ENCODE assay signal across 8 cellular contexts in genomic region chr7:82605247-82605864, GRCh38.
DNase-seq lines count a peak whose midpoint lies in the region; ATAC-seq and TF ChIP-seq lines count a peak whose summit lies in the region.

No MANE protein-coding gene starts in this region.

- DNase-seq in AG04449 (ENCODE audit: low read depth, low spot score), result no peak
- peak; percentile 46 for DNase-seq in IMR-90
- peak; percentile 38 for DNase-seq in NT2/D1 (ENCODE audit: low read depth, low spot score)
- DNase-seq in dedifferentiated amniotic fluid mesenchymal stem cell (ENCODE audit: extremely low spot score), result peak; percentile 22
- DNase-seq in posterior vena cava (ENCODE audit: low spot score), result no peak

- BruUV-seq in IMR-90 (replicated peaks; lab: Mats Ljungman, UMichigan), result no TSS peak

- no peak overlapping the region for H3K4me3 ChIP-seq in AG04449 (ENCODE audit: low read depth, low read length)
- H3K4me3 ChIP-seq in IMR-90 (ENCODE audit: insufficient read depth, low read depth, low read length), result no peak overlapping the region
- H3K4me3 ChIP-seq in NT2/D1 (ENCODE audit: insufficient read length, low read depth), result no peak overlapping the region

- H2AK9ac ChIP-seq in IMR-90 (replicated peaks; ENCODE audit: low read depth, low read length, poor library complexity), result no peak overlapping the region

- H4K8ac ChIP-seq in IMR-90 (ENCODE audit: low read depth in 2 of 2, low read length in 2 of 2), result no peak overlapping the region

- dilution Hi-C loops in IMR-90 (cut with HindIII; ENCODE audit: low sequenced_read_pairs, unreplicated experiment), result no loop called here

- H3K4me1 ChIP-seq in IMR-90 (ENCODE audit: control insufficient read depth, insufficient read depth, low read length), result no peaks in the 10 kb centered on the region
- H3K4me1 ChIP-seq in NT2/D1 (ENCODE audit: insufficient read depth, insufficient read length), result no peaks in the 10 kb centered on the region

- no peak overlapping the region for H3K4me3 Mint-ChIP-seq in nephron

- no peaks in the 10 kb centered on the region for H3K36me3 Mint-ChIP-seq in nephron (ENCODE audit: low read depth)

- TF ChIP-seq RAD21 in IMR-90 (IDR thresholded peaks at IDR 0.05; ENCODE audit: low read length), result peak; percentile 81

- no peak overlapping the region for H2BK20ac ChIP-seq in IMR-90 (ENCODE audit: low read depth, low read length)

- no peaks in the 10 kb centered on the region for H3K79me1 ChIP-seq in IMR-90 (ENCODE audit: low read depth in 1 of 2, low read length in 2 of 2)

- H3K9ac ChIP-seq in IMR-90 (ENCODE audit: low read depth, low read length), result no peak overlapping the region
- H3K9ac ChIP-seq in NT2/D1 (ENCODE audit: insufficient read length, low read depth), result no peak overlapping the region

- H3K27ac Mint-ChIP-seq in nephron, result no peak overlapping the region

- H3K9me3 ChIP-seq in IMR-90 (ENCODE audit: control insufficient read depth, insufficient read depth, low read length) (no peaks in the 10 kb centered on the region), NT2/D1 (ENCODE audit: insufficient read depth, low read length) (no peaks in the 10 kb centered on the region)

- H3K18ac ChIP-seq in IMR-90 (ENCODE audit: low read depth, low read length), result no peak overlapping the region

- H2AK5ac ChIP-seq in IMR-90 (ENCODE audit: low read depth, low read length), result no peak overlapping the region

- no peak overlapping the region for H3K27ac ChIP-seq in IMR-90 (ENCODE audit: insufficient read depth, low read length)

- no peak overlapping the region for H2BK15ac ChIP-seq in IMR-90 (ENCODE audit: low read depth, low read length)

- in situ Hi-C loops in IMR-90 (cut with MboI; ENCODE audit: low sequenced_read_pairs), result loop anchor here (5.0 to 10.0 kb wide), 2 partner anchors 119 to 1123 kb away; no protein-coding TSS in a partner anchor

- no peak overlapping the region for H3K4ac ChIP-seq in IMR-90 (ENCODE audit: low read depth, low read length)

- H3K27me3 ChIP-seq in IMR-90 (ENCODE audit: control insufficient read depth, insufficient read depth, low read length) (no peaks in the 10 kb centered on the region), NT2/D1 (ENCODE audit: insufficient read depth, insufficient read length) (no peaks in the 10 kb centered on the region)

- peak; percentile 66 for TF ChIP-seq CTCF in AG04449 (IDR thresholded peaks at IDR 0.05; ENCODE audit: insufficient read depth, low read length, missing control alignments)
- peak; percentile 65 for TF ChIP-seq CTCF in GM12873 (IDR thresholded peaks at IDR 0.05; ENCODE audit: insufficient read depth, low read depth, low read length, missing control alignments)
- TF ChIP-seq CTCF in IMR-90 (conservative IDR thresholded peaks at IDR 0.05; ENCODE audit: low read depth, low read length), result peak; percentile 81
- peak; percentile 69 to 81 (median 74) for TF ChIP-seq CTCF in nephron (IDR thresholded peaks at IDR 0.05; ENCODE audit: unreplicated experiment in 3 of 3)

- no peak overlapping the region for H4K91ac ChIP-seq in IMR-90 (ENCODE audit: insufficient read depth, low read depth, low read length)

- WGBS in IMR-90 (ENCODE audit: extremely low coverage in 2 of 2, insufficient read length in 1 of 2), 2 experiments, result no CpG with 5 or more reads among the region's 4 CpGs

- H3K9me3 Mint-ChIP-seq in nephron, result peaks cover 4% of the 10 kb centered on the region

- POLR2A ChIA-PET in AG04449 (lab: Yijun Ruan, JAX) (no interaction called here), IMR-90 (lab: Charles Lee; ENCODE audit: unreplicated experiment) (no interaction called here)

- no peak overlapping the region for H2BK120ac ChIP-seq in IMR-90 (ENCODE audit: low read depth, low read length)

- no peak overlapping the region for H3K56ac ChIP-seq in IMR-90 (ENCODE audit: extremely low read depth, insufficient read depth, low read length)

- no peak overlapping the region for H2AFZ ChIP-seq in IMR-90 (replicated peaks; ENCODE audit: low read length, poor library complexity)

- no peak for TF ChIP-seq POLR2A in IMR-90 (IDR thresholded peaks at IDR 0.05; ENCODE audit: low read depth, low read length)

- peaks cover 7% of the 10 kb centered on the region for H3K4me1 Mint-ChIP-seq in nephron

- CTCF ChIA-PET in AG04449 (lab: Yijun Ruan, JAX), result interaction anchor here (0.7 to 8.9 kb wide), 20 partner anchors 10 to 1124 kb away, joined by 3 to 102 read pairs (median 6); no protein-coding TSS in a partner anchor
- CTCF ChIA-PET in IMR-90 (lab: Yijun Ruan, JAX), result interaction anchor here (0.6 to 1.1 kb wide), 6 partner anchors 13 to 377 kb away, joined by 3 to 4 read pairs (median 3); no protein-coding TSS in a partner anchor

- H2BK5ac ChIP-seq in IMR-90 (ENCODE audit: low read depth, low read length, poor library complexity, severe bottlenecking), result no peak overlapping the region

- H3K27me3 Mint-ChIP-seq in nephron (ENCODE audit: low read depth), result no peaks in the 10 kb centered on the region

- no peaks in the 10 kb centered on the region for H4K20me1 ChIP-seq in IMR-90 (ENCODE audit: insufficient read depth, low read length)

- H3K9me1 ChIP-seq in IMR-90 (ENCODE audit: insufficient read depth, low read length), result no peaks in the 10 kb centered on the region

- ATAC-seq in IMR-90 (ENCODE audit: low read depth), result peak; percentile 80
- ATAC-seq in GM18498 (IDR thresholded peaks at IDR 0.05; ENCODE audit: unreplicated experiment), result no peak

- no peak overlapping the region for H3K14ac ChIP-seq in IMR-90 (replicated peaks; ENCODE audit: low read depth, low read length)

- no peak overlapping the region for H3K4me2 ChIP-seq in IMR-90 (ENCODE audit: low read depth, low read length)

- no peaks in the 10 kb centered on the region for H3K36me3 ChIP-seq in IMR-90 (ENCODE audit: control insufficient read depth, insufficient read depth, low read length)
- no peaks in the 10 kb centered on the region for H3K36me3 ChIP-seq in NT2/D1 (ENCODE audit: insufficient read depth, insufficient read length, low read length)

- H3K23ac ChIP-seq in IMR-90 (ENCODE audit: low read depth, low read length), result no peak overlapping the region

- intact Hi-C loops in IMR-90 (cut with micrococcal nuclease), result loop anchor here (1.0 to 5.0 kb wide), 3 partner anchors 561 to 1123 kb away; no protein-coding TSS in a partner anchor
- intact Hi-C loops in posterior vena cava (cut with DNase I), result no loop called here

- H4K5ac ChIP-seq in IMR-90 (ENCODE audit: low read depth, low read length), result no peak overlapping the region

TF ChIP-seq in IMR-90, 13 proteins besides CTCF, POLR2A, EP300 and RAD21:
- TF ChIP-seq, protein P1, sequence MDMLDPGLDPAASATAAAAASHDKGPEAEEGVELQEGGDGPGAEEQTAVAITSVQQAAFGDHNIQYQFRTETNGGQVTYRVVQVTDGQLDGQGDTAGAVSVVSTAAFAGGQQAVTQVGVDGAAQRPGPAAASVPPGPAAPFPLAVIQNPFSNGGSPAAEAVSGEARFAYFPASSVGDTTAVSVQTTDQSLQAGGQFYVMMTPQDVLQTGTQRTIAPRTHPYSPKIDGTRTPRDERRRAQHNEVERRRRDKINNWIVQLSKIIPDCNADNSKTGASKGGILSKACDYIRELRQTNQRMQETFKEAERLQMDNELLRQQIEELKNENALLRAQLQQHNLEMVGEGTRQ (IDR thresholded peaks at IDR 0.05; ENCODE audit: low read depth, low read length), result no peak
- TF ChIP-seq MAZ (IDR thresholded peaks at IDR 0.05; ENCODE audit: borderline replicate concordance, low read depth, low read length) (no peak), RFX5 (IDR thresholded peaks at IDR 0.05; ENCODE audit: low read depth, low read length) (no peak), MXI1 (IDR thresholded peaks at IDR 0.05; ENCODE audit: borderline replicate concordance, low read depth, low read length) (no peak), RCOR1 (IDR thresholded peaks at IDR 0.05; ENCODE audit: insufficient replicate concordance, low read length) (no peak), FOS (IDR thresholded peaks at IDR 0.05; ENCODE audit: low read depth, low read length) (no peak), SMC3 (IDR thresholded peaks at IDR 0.05; ENCODE audit: low read depth, low read length) (peak; percentile 72)

Comparison
In these comparisons a context has a peak if more than half of its experiments do, and no peak if none do; other contexts are left out.
1. DNase-seq: peak in IMR-90 (single experiment), NT2/D1 (single experiment) and dedifferentiated amniotic fluid mesenchymal stem cell (single experiment); none in AG04449 (single experiment) and posterior vena cava (single experiment).
2. Peak in every context shown above with its lines, with median percentiles within 50 percentile points of each other: CTCF ChIP-seq.